10 cellular contexts compared by ENCODE assay signal in the genomic region with DNA sequence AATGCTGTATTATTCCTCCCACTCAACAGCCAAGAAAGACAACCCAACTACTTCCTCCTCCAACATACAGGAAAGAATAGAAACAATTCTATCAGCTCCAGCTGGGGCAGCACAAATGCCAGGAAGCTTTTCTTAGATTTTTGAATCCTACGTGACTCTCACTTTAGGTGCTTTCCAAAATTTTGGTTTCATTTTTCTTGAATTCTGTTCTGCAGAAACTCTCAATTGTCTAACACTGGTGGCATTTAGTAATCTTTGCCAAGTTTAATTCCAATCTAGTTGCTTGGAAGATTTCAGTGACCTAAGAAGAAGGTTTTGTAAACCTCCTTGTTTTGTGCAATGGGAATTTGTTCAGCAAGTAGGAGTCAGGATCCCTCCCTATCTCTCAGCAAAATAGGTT. TPM values are rescaled to one million over a fixed set of nuclear protein-coding genes. Genes with fewer than 3 reads are reported as not detected.
DNase-seq lines count a peak whose midpoint lies in the region; ATAC-seq and TF ChIP-seq lines count a peak whose summit lies in the region.
"Had no signal": no experiment of that assay in that cellular context is flagged by ENCODE, and none has a peak within 500 bp of the region (broad histone marks: within the 10 kb centered on the region; RNA-seq: fewer than 3 reads in every experiment).

No MANE protein-coding gene starts in this region.

- H3K4me2 ChIP-seq in IMR-90 (ENCODE audit: low read depth, low read length) (peak overlapping the region; percentile 75), mesenchymal stem cell (ENCODE audit: low read length, poor library complexity, severe bottlenecking) (no peak overlapping the region)
- H3K4me2 ChIP-seq: BLaER1 had no signal

- H3K36me3 ChIP-seq in A673 (ENCODE audit: insufficient read depth, low read length, poor library complexity, severe bottlenecking) = no peaks in the 10 kb centered on the region
- no peaks in the 10 kb centered on the region for H3K36me3 ChIP-seq in IMR-90 (ENCODE audit: control insufficient read depth, insufficient read depth, low read length)
- H3K36me3 ChIP-seq in mesenchymal stem cell (ENCODE audit: control insufficient read depth in 1 of 2, insufficient read depth in 2 of 2, low read depth in 1 of 2, low read length in 2 of 2) = no peaks in the 10 kb centered on the region
- H3K36me3 ChIP-seq: BLaER1 had no signal

- TF ChIP-seq RAD21 in IMR-90 (IDR thresholded peaks at IDR 0.05; ENCODE audit: low read length) = no peak

- no peaks in the 10 kb centered on the region for H3K9me1 ChIP-seq in IMR-90 (ENCODE audit: insufficient read depth, low read length)

- 0% methylated on average over 1 of the region's 1 CpG; no CpG with 5 or more reads in 1 of the 2 experiments for WGBS in IMR-90 (ENCODE audit: extremely low coverage in 2 of 2, insufficient read length in 1 of 2), 2 experiments
- WGBS in mesenchymal stem cell = 100% methylated on average over 1 of the region's 1 CpG

- in situ Hi-C loops in IMR-90 (cut with MboI; ENCODE audit: low sequenced_read_pairs) = loop anchor here (25.0 kb wide), 1 partner anchor 538 kb away; a partner anchor contains a TSS

- no peak overlapping the region for H2BK15ac ChIP-seq in IMR-90 (ENCODE audit: low read depth, low read length)
- H2BK15ac ChIP-seq in mesenchymal stem cell (ENCODE audit: low read depth, poor library complexity, severe bottlenecking) = no peak overlapping the region

- no peak for TF ChIP-seq POLR2A in IMR-90 (IDR thresholded peaks at IDR 0.05; ENCODE audit: low read depth, low read length)

- no peak for TF ChIP-seq CTCF in A673 (conservative IDR thresholded peaks at IDR 0.05; ENCODE audit: low read depth, low read length)
- no peak for TF ChIP-seq CTCF in IMR-90 (conservative IDR thresholded peaks at IDR 0.05; ENCODE audit: low read depth, low read length)

- H3K4me1 ChIP-seq in A673 (ENCODE audit: insufficient read depth, low read length, poor library complexity, severe bottlenecking) = peaks cover 52% of the 10 kb centered on the region
- H3K4me1 ChIP-seq in IMR-90 (ENCODE audit: control insufficient read depth, insufficient read depth, low read length) = peaks cover 11% of the 10 kb centered on the region
- H3K4me1 ChIP-seq in mesenchymal stem cell (ENCODE audit: control insufficient read depth, insufficient read depth, low read depth, low read length) = no peaks in the 10 kb centered on the region

- H3K27ac ChIP-seq in A673 (ENCODE audit: low read depth, low read length, poor library complexity, severe bottlenecking) (peak overlapping the region; percentile 51), IMR-90 (ENCODE audit: insufficient read depth, low read length) (peak overlapping the region; percentile 54; the same call in 1 of the 2 replicates), caudate nucleus (ENCODE audit: low read depth, low read length) (peak overlapping the region; percentile 84), mesenchymal stem cell (ENCODE audit: low read length, poor library complexity, severe bottlenecking) (no peak overlapping the region)
- H3K27ac ChIP-seq: BLaER1 had no signal

- no peak overlapping the region for H2AK5ac ChIP-seq in IMR-90 (ENCODE audit: low read depth, low read length)
- H2AK5ac ChIP-seq in mesenchymal stem cell (ENCODE audit: low read length, severe bottlenecking) = no peak overlapping the region

- dilution Hi-C loops in IMR-90 (cut with HindIII; ENCODE audit: low sequenced_read_pairs, unreplicated experiment) = no loop called here

- H3K79me1 ChIP-seq in IMR-90 (ENCODE audit: low read depth in 1 of 2, low read length in 2 of 2) (no peaks in the 10 kb centered on the region; a peak in 1 of 4 replicates), mesenchymal stem cell (replicated peaks; ENCODE audit: low read length, poor library complexity, severe bottlenecking) (no peaks in the 10 kb centered on the region)

- no peak overlapping the region for H3K56ac ChIP-seq in IMR-90 (ENCODE audit: extremely low read depth, insufficient read depth, low read length)

- CTCF ChIA-PET in A673 (lab: Charles Lee) = no interaction called here
- CTCF ChIA-PET in IMR-90 (lab: Yijun Ruan, JAX) = interaction anchor here (0.5 to 1.5 kb wide), 3 partner anchors 10 to 365 kb away, joined by 3 read pairs; no protein-coding TSS in a partner anchor

- peak; percentile 51 for DNase-seq in A673 (ENCODE audit: low spot score)
- DNase-seq in IMR-90 = peak; percentile 94
- peak in 10 of 61 donors; percentile 3 to 77 (median 16) for DNase-seq in caudate nucleus (lab: John Stamatoyannopoulos, UW)
- no peak for DNase-seq in mesenchymal stem cell
- no peak for DNase-seq in SIG-M5 treated with dmso at 0.1 percent for 504 hours (lab: John Stamatoyannopoulos, UW; ENCODE audit: unreplicated experiment)
- DNase-seq in activated effector memory CD4-positive, alpha-beta T cell treated with anti-CD3 and anti-CD28 coated beads, Interleukin-2, amount 50 U/mL, for 16 hours = no peak
- DNase-seq in NCI-H1694 (lab: John Stamatoyannopoulos, UW) = no peak
- DNase-seq in activated naive CD4-positive, alpha-beta T cell treated with anti-CD3 and anti-CD28 coated beads, Interleukin-2, amount 50 U/mL, for 72 hours (ENCODE audit: low spot score in 2 of 2) = no peak
- DNase-seq: activated CD8-positive, alpha-beta T cell treated with anti-CD3 and anti-CD28 coated beads, Interleukin-2, amount 10 ng/mL, durations not matched to agents 7 days and 5 days had no signal

- no peaks in the 10 kb centered on the region for H3K36me3 Mint-ChIP-seq in activated naive CD4-positive, alpha-beta T cell treated with anti-CD3 and anti-CD28 coated beads, Interleukin-2, amount 50 U/mL, for 72 hours

- H3K9me3 ChIP-seq in A673 (ENCODE audit: low read depth, low read length, poor library complexity, severe bottlenecking) (no peaks in the 10 kb centered on the region), IMR-90 (ENCODE audit: control insufficient read depth, insufficient read depth, low read length) (no peaks in the 10 kb centered on the region), mesenchymal stem cell (ENCODE audit: control insufficient read depth, low read length) (no peaks in the 10 kb centered on the region)
- H3K9me3 ChIP-seq: BLaER1 had no signal

- intact Hi-C loops in A673 (cut with micrococcal nuclease; ENCODE audit: unreplicated experiment) = no loop called here
- intact Hi-C loops in IMR-90 (cut with micrococcal nuclease) = loop anchor here (1.0 kb wide), 1 partner anchor 35 kb away; no protein-coding TSS in a partner anchor

- H3K18ac ChIP-seq in IMR-90 (ENCODE audit: low read depth, low read length) = peak overlapping the region; percentile 36; the same call in 1 of the 2 replicates
- no peak overlapping the region for H3K18ac ChIP-seq in mesenchymal stem cell (ENCODE audit: low read depth in 1 of 2, low read length in 2 of 2)

- H2AFZ ChIP-seq in IMR-90 (replicated peaks; ENCODE audit: low read length, poor library complexity) (no peak overlapping the region), mesenchymal stem cell (ENCODE audit: low read depth, low read length) (no peak overlapping the region)

- POLR2A ChIA-PET in A673 (lab: Charles Lee; ENCODE audit: low non-redundant PET) = no interaction called here
- POLR2A ChIA-PET in IMR-90 (lab: Charles Lee; ENCODE audit: unreplicated experiment) = no interaction called here

- BruUV-seq in A673 (replicated peaks; lab: Mats Ljungman, UMichigan) (no TSS peak), IMR-90 (replicated peaks; lab: Mats Ljungman, UMichigan) (no TSS peak)

- H3K23ac ChIP-seq in IMR-90 (ENCODE audit: low read depth, low read length) = no peak overlapping the region
- H3K23ac ChIP-seq in mesenchymal stem cell (ENCODE audit: low read length in 2 of 2) = no peak overlapping the region

- peak; percentile 70 for ATAC-seq in IMR-90 (ENCODE audit: low read depth)
- ATAC-seq in activated naive CD4-positive, alpha-beta T cell treated with anti-CD3 and anti-CD28 coated beads, Interleukin-2, amount 50 U/mL, for 72 hours = no peak
- ATAC-seq: activated CD8-positive, alpha-beta T cell treated with anti-CD3 and anti-CD28 coated beads, Interleukin-2, amount 10 ng/mL, durations not matched to agents 7 days and 5 days had no signal

- no peaks in the 10 kb centered on the region for H3K9me3 Mint-ChIP-seq in activated naive CD4-positive, alpha-beta T cell treated with anti-CD3 and anti-CD28 coated beads, Interleukin-2, amount 50 U/mL, for 72 hours

- no peak overlapping the region for H2BK12ac ChIP-seq in mesenchymal stem cell (ENCODE audit: low read length in 2 of 2)

- H4K20me1 ChIP-seq in IMR-90 (ENCODE audit: insufficient read depth, low read length) = no peaks in the 10 kb centered on the region
- H4K20me1 ChIP-seq: BLaER1 had no signal

- H3K14ac ChIP-seq in IMR-90 (replicated peaks; ENCODE audit: low read depth, low read length) (no peak overlapping the region), mesenchymal stem cell (ENCODE audit: low read length in 2 of 2) (no peak overlapping the region)

- no peaks in the 10 kb centered on the region for H3K27me3 ChIP-seq in A673 (replicated peaks; ENCODE audit: insufficient read depth, low read depth, low read length, poor library complexity)
- no peaks in the 10 kb centered on the region for H3K27me3 ChIP-seq in IMR-90 (ENCODE audit: control insufficient read depth, insufficient read depth, low read length)
- no peaks in the 10 kb centered on the region for H3K27me3 ChIP-seq in mesenchymal stem cell (ENCODE audit: control insufficient read depth in 1 of 2, insufficient read depth in 1 of 2, low read length in 2 of 2)
- H3K27me3 ChIP-seq: BLaER1 had no signal

- no peak overlapping the region for H4K91ac ChIP-seq in IMR-90 (ENCODE audit: insufficient read depth, low read depth, low read length)
- no peak overlapping the region for H4K91ac ChIP-seq in mesenchymal stem cell (ENCODE audit: low read length)

- H3K27ac Mint-ChIP-seq in activated naive CD4-positive, alpha-beta T cell treated with anti-CD3 and anti-CD28 coated beads, Interleukin-2, amount 50 U/mL, for 72 hours = peak overlapping the region in 1 of 2 donors; percentile 4
- H3K27ac Mint-ChIP-seq: activated CD8-positive, alpha-beta T cell treated with anti-CD3 and anti-CD28 coated beads, Interleukin-2, amount 10 ng/mL, durations not matched to agents 7 days and 5 days had no signal

- no peak overlapping the region for H2BK20ac ChIP-seq in IMR-90 (ENCODE audit: low read depth, low read length)

- H4K8ac ChIP-seq in IMR-90 (ENCODE audit: low read depth in 2 of 2, low read length in 2 of 2) (peak overlapping the region in 1 of 2 experiments; percentile 13; a peak in 2 of 4 replicates), mesenchymal stem cell (ENCODE audit: low read length) (no peak overlapping the region)

- H2BK5ac ChIP-seq in IMR-90 (ENCODE audit: low read depth, low read length, poor library complexity, severe bottlenecking) (peak overlapping the region; percentile 88), mesenchymal stem cell (ENCODE audit: low read depth, low read length, poor library complexity, severe bottlenecking) (no peak overlapping the region)

- H2AK9ac ChIP-seq in IMR-90 (replicated peaks; ENCODE audit: low read depth, low read length, poor library complexity) = no peak overlapping the region

- H3K4ac ChIP-seq in IMR-90 (ENCODE audit: low read depth, low read length) = no peak overlapping the region
- H3K4ac ChIP-seq in mesenchymal stem cell (ENCODE audit: low read depth in 1 of 2, low read length in 2 of 2) = no peak overlapping the region

- H4K5ac ChIP-seq in IMR-90 (ENCODE audit: low read depth, low read length) = peak overlapping the region; percentile 31; the same call in 1 of the 2 replicates

- H2BK120ac ChIP-seq in IMR-90 (ENCODE audit: low read depth, low read length) (no peak overlapping the region), mesenchymal stem cell (ENCODE audit: low read depth, low read length) (no peak overlapping the region)

- H3K9ac ChIP-seq in IMR-90 (ENCODE audit: low read depth, low read length) = no peak overlapping the region; the same call in 1 of the 2 replicates
- peak overlapping the region; percentile 88 for H3K9ac ChIP-seq in mesenchymal stem cell (ENCODE audit: low read length)
- H3K9ac ChIP-seq: BLaER1 had no signal

- no peak overlapping the region for H3K4me3 ChIP-seq in A673 (ENCODE audit: low read depth, low read length, poor library complexity, severe bottlenecking)
- peak overlapping the region; percentile 36; the same call in 1 of the 2 replicates for H3K4me3 ChIP-seq in IMR-90 (ENCODE audit: insufficient read depth, low read depth, low read length)
- H3K4me3 ChIP-seq in mesenchymal stem cell (ENCODE audit: insufficient read depth in 1 of 2, low read depth in 1 of 2, low read length in 2 of 2) = peak overlapping the region in 1 of 2 experiments; percentile 71
- H3K4me3 ChIP-seq: BLaER1 had no signal

RNA-seq across cellular contexts. Expression of a gene that starts 37.1 kb away (rescaled TPM):
- total RNA-seq in A673 (2021) = 60.8 and 66.5 TPM in 2 replicates
- total RNA-seq in IMR-90 (2012; rRNA removed) = 97.7 and 108 TPM in 2 replicates
- polyA plus RNA-seq in IMR-90 (2012; rRNA removed) = 31.9 and 38.0 TPM in 2 replicates
- 10.5 and 16.0 TPM in 2 replicates for polyA plus RNA-seq in IMR-90 (2012; cell fraction: cytosol; rRNA removed)
- 8.5 and 49.0 TPM in 2 replicates for polyA plus RNA-seq in IMR-90 (2012; cell fraction: nucleus; rRNA removed; ENCODE audit: low replicate concordance)
- 35.9 TPM for polyA plus RNA-seq in mesenchymal stem cell (2013, experiment 1 of 2)
- 37.5 TPM for polyA plus RNA-seq in mesenchymal stem cell (2013, experiment 2 of 2)
- total RNA-seq in activated naive CD4-positive, alpha-beta T cell treated with anti-CD3 and anti-CD28 coated beads, Interleukin-2, amount 50 U/mL, for 72 hours = 10 to 100 TPM in 1 of 2 donors, 1 to 10 TPM in 1; 8.3 to 20.2 TPM

RNA-seq across cellular contexts. Expression of a gene that starts 58.7 kb away (rescaled TPM):
- 14.4 and 15.1 TPM in 2 replicates for total RNA-seq in A673 (2021)
- 7.2 and 9.7 TPM in 2 replicates for total RNA-seq in IMR-90 (2012; rRNA removed)
- polyA plus RNA-seq in IMR-90 (2012; rRNA removed) = 3.8 and 4.7 TPM in 2 replicates
- polyA plus RNA-seq in IMR-90 (2012; cell fraction: cytosol; rRNA removed) = 0.14 and 1.1 TPM in 2 replicates
- 0.04 and 1.7 TPM in 2 replicates for polyA plus RNA-seq in IMR-90 (2012; cell fraction: nucleus; rRNA removed; ENCODE audit: low replicate concordance)
- polyA plus RNA-seq in mesenchymal stem cell (2013, experiment 1 of 2) = 3.1 TPM
- 3.2 TPM for polyA plus RNA-seq in mesenchymal stem cell (2013, experiment 2 of 2)
- 10 to 100 TPM; 11.5 to 18.9 TPM for total RNA-seq in activated naive CD4-positive, alpha-beta T cell treated with anti-CD3 and anti-CD28 coated beads, Interleukin-2, amount 50 U/mL, for 72 hours

Comparison
In these comparisons a context has a peak if more than half of its experiments do, and no peak if none do; other contexts are left out.
1. DNase-seq: peak in A673 (single experiment) and IMR-90 (single experiment); none in mesenchymal stem cell (single experiment), SIG-M5 treated with dmso at 0.1 percent for 504 hours (single experiment), activated effector memory CD4-positive, alpha-beta T cell treated with anti-CD3 and anti-CD28 coated beads, Interleukin-2, amount 50 U/mL, for 16 hours (single experiment), NCI-H1694 (single experiment) and activated naive CD4-positive, alpha-beta T cell treated with anti-CD3 and anti-CD28 coated beads, Interleukin-2, amount 50 U/mL, for 72 hours (0 of 2).